1 cellular context compared by ENCODE assay signal in the genomic region with DNA sequence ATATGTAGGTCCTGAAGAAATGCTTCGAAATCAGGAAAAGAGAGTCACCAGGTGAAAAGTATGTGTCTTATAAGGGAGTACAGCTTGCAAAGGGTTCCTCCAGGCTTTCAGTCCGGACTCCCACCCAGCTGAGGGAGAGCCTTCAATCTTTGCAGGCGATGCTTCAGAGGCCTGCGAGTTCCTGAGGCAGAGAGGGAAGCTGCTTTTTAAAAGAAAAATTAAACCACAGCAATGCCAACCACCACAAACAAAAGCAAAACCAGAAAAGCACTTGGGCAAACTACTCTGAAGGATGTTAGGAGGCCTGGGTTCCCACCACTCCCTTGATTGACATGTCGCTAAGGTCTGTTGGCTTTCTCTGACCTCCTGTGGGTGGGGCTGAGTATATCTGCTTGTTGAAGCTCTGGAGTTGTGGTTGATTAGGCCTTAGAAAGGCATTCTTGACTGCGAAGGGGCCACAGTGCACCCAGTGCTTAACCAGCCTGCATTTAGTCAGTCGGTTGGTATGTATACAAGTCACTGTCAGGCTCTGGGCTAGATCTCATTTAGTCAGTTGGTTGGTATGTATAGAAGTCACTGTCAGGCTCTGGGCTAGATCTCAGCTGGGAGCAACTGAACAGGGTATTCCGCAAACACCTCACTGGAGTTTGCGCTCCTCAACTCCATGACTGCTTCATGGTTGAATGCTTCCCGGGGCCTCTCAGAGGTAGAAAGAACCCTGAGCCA.
TF ChIP-seq lines count a peak whose summit lies in the region.

No MANE protein-coding gene starts in this region.

TF ChIP-seq in H1, 55 proteins besides CTCF, POLR2A, EP300 and RAD21:
- TF ChIP-seq TAF7 (optimal IDR thresholded peaks at IDR 0.05; ENCODE audit: borderline replicate concordance, low read depth, low read length) (no peak), CHD1 (IDR thresholded peaks at IDR 0.05; ENCODE audit: low read depth, low read length) (no peak), YY1 (IDR thresholded peaks at IDR 0.05; ENCODE audit: low read depth, low read length) (no peak), SP1 (IDR thresholded peaks at IDR 0.05; ENCODE audit: low read depth, low read length) (no peak), GABPA (IDR thresholded peaks at IDR 0.05; ENCODE audit: borderline replicate concordance, insufficient read depth, low read length) (no peak), TEAD4 (IDR thresholded peaks at IDR 0.05; ENCODE audit: low read depth, low read length) (no peak), RNF2 (IDR thresholded peaks at IDR 0.05; ENCODE audit: borderline replicate concordance, low read depth, low read length, missing control alignments, poor library complexity, severe bottlenecking) (no peak), HDAC6 (IDR thresholded peaks at IDR 0.05; ENCODE audit: low read depth, low read length) (no peak), RFX5 (IDR thresholded peaks at IDR 0.05; ENCODE audit: borderline replicate concordance, low read depth, low read length) (no peak), ASH2L (IDR thresholded peaks at IDR 0.05; ENCODE audit: low read length) (no peak), EZH2 (IDR thresholded peaks at IDR 0.05; ENCODE audit: low read depth, low read length, severe bottlenecking) (no peak), BACH1 (IDR thresholded peaks at IDR 0.05; ENCODE audit: low read length) (no peak), MAFK (IDR thresholded peaks at IDR 0.05; ENCODE audit: low read depth, low read length) (no peak)
- TF ChIP-seq, protein P1, sequence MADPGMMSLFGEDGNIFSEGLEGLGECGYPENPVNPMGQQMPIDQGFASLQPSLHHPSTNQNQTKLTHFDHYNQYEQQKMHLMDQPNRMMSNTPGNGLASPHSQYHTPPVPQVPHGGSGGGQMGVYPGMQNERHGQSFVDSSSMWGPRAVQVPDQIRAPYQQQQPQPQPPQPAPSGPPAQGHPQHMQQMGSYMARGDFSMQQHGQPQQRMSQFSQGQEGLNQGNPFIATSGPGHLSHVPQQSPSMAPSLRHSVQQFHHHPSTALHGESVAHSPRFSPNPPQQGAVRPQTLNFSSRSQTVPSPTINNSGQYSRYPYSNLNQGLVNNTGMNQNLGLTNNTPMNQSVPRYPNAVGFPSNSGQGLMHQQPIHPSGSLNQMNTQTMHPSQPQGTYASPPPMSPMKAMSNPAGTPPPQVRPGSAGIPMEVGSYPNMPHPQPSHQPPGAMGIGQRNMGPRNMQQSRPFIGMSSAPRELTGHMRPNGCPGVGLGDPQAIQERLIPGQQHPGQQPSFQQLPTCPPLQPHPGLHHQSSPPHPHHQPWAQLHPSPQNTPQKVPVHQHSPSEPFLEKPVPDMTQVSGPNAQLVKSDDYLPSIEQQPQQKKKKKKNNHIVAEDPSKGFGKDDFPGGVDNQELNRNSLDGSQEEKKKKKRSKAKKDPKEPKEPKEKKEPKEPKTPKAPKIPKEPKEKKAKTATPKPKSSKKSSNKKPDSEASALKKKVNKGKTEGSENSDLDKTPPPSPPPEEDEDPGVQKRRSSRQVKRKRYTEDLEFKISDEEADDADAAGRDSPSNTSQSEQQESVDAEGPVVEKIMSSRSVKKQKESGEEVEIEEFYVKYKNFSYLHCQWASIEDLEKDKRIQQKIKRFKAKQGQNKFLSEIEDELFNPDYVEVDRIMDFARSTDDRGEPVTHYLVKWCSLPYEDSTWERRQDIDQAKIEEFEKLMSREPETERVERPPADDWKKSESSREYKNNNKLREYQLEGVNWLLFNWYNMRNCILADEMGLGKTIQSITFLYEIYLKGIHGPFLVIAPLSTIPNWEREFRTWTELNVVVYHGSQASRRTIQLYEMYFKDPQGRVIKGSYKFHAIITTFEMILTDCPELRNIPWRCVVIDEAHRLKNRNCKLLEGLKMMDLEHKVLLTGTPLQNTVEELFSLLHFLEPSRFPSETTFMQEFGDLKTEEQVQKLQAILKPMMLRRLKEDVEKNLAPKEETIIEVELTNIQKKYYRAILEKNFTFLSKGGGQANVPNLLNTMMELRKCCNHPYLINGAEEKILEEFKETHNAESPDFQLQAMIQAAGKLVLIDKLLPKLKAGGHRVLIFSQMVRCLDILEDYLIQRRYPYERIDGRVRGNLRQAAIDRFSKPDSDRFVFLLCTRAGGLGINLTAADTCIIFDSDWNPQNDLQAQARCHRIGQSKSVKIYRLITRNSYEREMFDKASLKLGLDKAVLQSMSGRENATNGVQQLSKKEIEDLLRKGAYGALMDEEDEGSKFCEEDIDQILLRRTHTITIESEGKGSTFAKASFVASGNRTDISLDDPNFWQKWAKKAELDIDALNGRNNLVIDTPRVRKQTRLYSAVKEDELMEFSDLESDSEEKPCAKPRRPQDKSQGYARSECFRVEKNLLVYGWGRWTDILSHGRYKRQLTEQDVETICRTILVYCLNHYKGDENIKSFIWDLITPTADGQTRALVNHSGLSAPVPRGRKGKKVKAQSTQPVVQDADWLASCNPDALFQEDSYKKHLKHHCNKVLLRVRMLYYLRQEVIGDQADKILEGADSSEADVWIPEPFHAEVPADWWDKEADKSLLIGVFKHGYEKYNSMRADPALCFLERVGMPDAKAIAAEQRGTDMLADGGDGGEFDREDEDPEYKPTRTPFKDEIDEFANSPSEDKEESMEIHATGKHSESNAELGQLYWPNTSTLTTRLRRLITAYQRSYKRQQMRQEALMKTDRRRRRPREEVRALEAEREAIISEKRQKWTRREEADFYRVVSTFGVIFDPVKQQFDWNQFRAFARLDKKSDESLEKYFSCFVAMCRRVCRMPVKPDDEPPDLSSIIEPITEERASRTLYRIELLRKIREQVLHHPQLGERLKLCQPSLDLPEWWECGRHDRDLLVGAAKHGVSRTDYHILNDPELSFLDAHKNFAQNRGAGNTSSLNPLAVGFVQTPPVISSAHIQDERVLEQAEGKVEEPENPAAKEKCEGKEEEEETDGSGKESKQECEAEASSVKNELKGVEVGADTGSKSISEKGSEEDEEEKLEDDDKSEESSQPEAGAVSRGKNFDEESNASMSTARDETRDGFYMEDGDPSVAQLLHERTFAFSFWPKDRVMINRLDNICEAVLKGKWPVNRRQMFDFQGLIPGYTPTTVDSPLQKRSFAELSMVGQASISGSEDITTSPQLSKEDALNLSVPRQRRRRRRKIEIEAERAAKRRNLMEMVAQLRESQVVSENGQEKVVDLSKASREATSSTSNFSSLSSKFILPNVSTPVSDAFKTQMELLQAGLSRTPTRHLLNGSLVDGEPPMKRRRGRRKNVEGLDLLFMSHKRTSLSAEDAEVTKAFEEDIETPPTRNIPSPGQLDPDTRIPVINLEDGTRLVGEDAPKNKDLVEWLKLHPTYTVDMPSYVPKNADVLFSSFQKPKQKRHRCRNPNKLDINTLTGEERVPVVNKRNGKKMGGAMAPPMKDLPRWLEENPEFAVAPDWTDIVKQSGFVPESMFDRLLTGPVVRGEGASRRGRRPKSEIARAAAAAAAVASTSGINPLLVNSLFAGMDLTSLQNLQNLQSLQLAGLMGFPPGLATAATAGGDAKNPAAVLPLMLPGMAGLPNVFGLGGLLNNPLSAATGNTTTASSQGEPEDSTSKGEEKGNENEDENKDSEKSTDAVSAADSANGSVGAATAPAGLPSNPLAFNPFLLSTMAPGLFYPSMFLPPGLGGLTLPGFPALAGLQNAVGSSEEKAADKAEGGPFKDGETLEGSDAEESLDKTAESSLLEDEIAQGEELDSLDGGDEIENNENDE (IDR thresholded peaks at IDR 0.05; ENCODE audit: insufficient replicate concordance, low read length), result no peak
